Comparison of ENCODE assay signal across 8 cellular contexts in genomic region chr9:134068742-134069535, GRCh38. TPM values are rescaled to one million over a fixed set of nuclear protein-coding genes. Genes with fewer than 3 reads are reported as not detected.
A peak's percentile ranks its signal among the peaks of the same experiment; 100 is the strongest.
DNase-seq lines count a peak whose midpoint lies in the region; ATAC-seq and TF ChIP-seq lines count a peak whose summit lies in the region.

No MANE protein-coding gene starts in this region.

- no peak for TF ChIP-seq POLR2A in thyroid gland (IDR thresholded peaks at IDR 0.05)

- no peak for TF ChIP-seq CTCF in thyroid gland (IDR thresholded peaks at IDR 0.05)

- H3K9ac ChIP-seq in adipocyte (ENCODE audit: low read length) = peak overlapping the region; percentile 82

- no peaks in the 10 kb centered on the region for H3K9me3 Mint-ChIP-seq in stimulated activated naive CD8-positive, alpha-beta T cell treated with anti-CD3 and anti-CD28 coated beads, Interleukin-15, Interleukin-2, amounts not matched to agents 100 ng/mL and 50 ng/mL, for 24 hours

- no peaks in the 10 kb centered on the region for H3K36me3 Mint-ChIP-seq in stimulated activated naive CD8-positive, alpha-beta T cell treated with anti-CD3 and anti-CD28 coated beads, Interleukin-15, Interleukin-2, amounts not matched to agents 100 ng/mL and 50 ng/mL, for 24 hours (ENCODE audit: low read depth)

- intact Hi-C loops in thyroid gland (cut with DNase I) = loop anchor here (5.0 to 10.0 kb wide), 2 partner anchors 42 to 66 kb away; partner anchors contain the start of genes BRD3OS and WDR5

- H3K27me3 Mint-ChIP-seq in stimulated activated naive CD8-positive, alpha-beta T cell treated with anti-CD3 and anti-CD28 coated beads, Interleukin-15, Interleukin-2, amounts not matched to agents 100 ng/mL and 50 ng/mL, for 24 hours = peaks cover 19% of the 10 kb centered on the region

- H3K27ac ChIP-seq in thyroid gland = peak overlapping the region; percentile 95 to 98 (median 98)

- peak overlapping the region; percentile 81 for H3K4me3 Mint-ChIP-seq in stimulated activated naive CD8-positive, alpha-beta T cell treated with anti-CD3 and anti-CD28 coated beads, Interleukin-15, Interleukin-2, amounts not matched to agents 100 ng/mL and 50 ng/mL, for 24 hours

- peak overlapping the region; percentile 75 for H3K27ac Mint-ChIP-seq in stimulated activated naive CD8-positive, alpha-beta T cell treated with anti-CD3 and anti-CD28 coated beads, Interleukin-15, Interleukin-2, amounts not matched to agents 100 ng/mL and 50 ng/mL, for 24 hours

- H3K9me3 ChIP-seq in adipocyte (ENCODE audit: control insufficient read depth, low read length) (no peaks in the 10 kb centered on the region), thyroid gland (no peaks in the 10 kb centered on the region)

- no peak for ATAC-seq in stimulated activated naive CD8-positive, alpha-beta T cell treated with anti-CD3 and anti-CD28 coated beads, Interleukin-15, Interleukin-2, amounts not matched to agents 100 U/mL and 50 U/mL, for 24 hours
- no peak for ATAC-seq in GM19452 (IDR thresholded peaks at IDR 0.05; ENCODE audit: unreplicated experiment)

- 20 to 29% methylated on average over 31 of the region's 31 CpGs for WGBS in thyroid gland, 2 donors

- H3K27me3 ChIP-seq in adipocyte (replicated peaks; ENCODE audit: control insufficient read depth, insufficient read depth, low read length) = peaks cover 33% of the 10 kb centered on the region
- H3K27me3 ChIP-seq in thyroid gland = no peaks in the 10 kb centered on the region

- H3K36me3 ChIP-seq in adipocyte (ENCODE audit: control insufficient read depth, insufficient read depth, low read length, severe bottlenecking) = no peaks in the 10 kb centered on the region
- H3K36me3 ChIP-seq in thyroid gland = no peaks in the 10 kb centered on the region

- no peak for DNase-seq in stimulated activated naive CD8-positive, alpha-beta T cell treated with anti-CD3 and anti-CD28 coated beads, Interleukin-15, Interleukin-2, amounts not matched to agents 100 U/mL and 50 U/mL, for 24 hours
- DNase-seq in adipocyte (ENCODE audit: low read depth) (no peak), left kidney (ENCODE audit: low read depth, low spot score) (peak; percentile 66), thyroid gland (peak in 1 of 2 donors; percentile 30), T-helper 9 cell (no peak), NOMO-1 treated with DMSO at 0.1 percent for 48 hours (lab: John Stamatoyannopoulos, UW; ENCODE audit: unreplicated experiment) (no peak)

- peaks cover 32% of the 10 kb centered on the region for H3K4me1 Mint-ChIP-seq in stimulated activated naive CD8-positive, alpha-beta T cell treated with anti-CD3 and anti-CD28 coated beads, Interleukin-15, Interleukin-2, amounts not matched to agents 100 ng/mL and 50 ng/mL, for 24 hours (ENCODE audit: low read depth)

- peak overlapping the region; percentile 88 for H3K4me3 ChIP-seq in adipocyte (ENCODE audit: low read length)
- peak overlapping the region; percentile 62 to 65 (median 64) for H3K4me3 ChIP-seq in thyroid gland (replicated peaks in 1 of 3)

- peaks cover 18% of the 10 kb centered on the region for H3K4me1 ChIP-seq in adipocyte (ENCODE audit: control insufficient read depth, insufficient read depth, low read length)
- H3K4me1 ChIP-seq in thyroid gland = peaks cover 17 to 18% of the 10 kb centered on the region in 2 donors

RNA-seq across cellular contexts. Expression of gene BRD3, which starts 1.1 kb away (rescaled TPM):
- total RNA-seq in thyroid gland = 10 to 100 TPM; 21.6 to 42.7 (median 28.7) TPM

RNA-seq across cellular contexts. Expression of gene BRD3OS, which starts 43.7 kb away (rescaled TPM):
- 10 to 100 TPM; 26.4 to 29.3 (median 27.2) TPM for total RNA-seq in thyroid gland
